ENCODE assay signal across 8 cellular contexts in the genomic region with DNA sequence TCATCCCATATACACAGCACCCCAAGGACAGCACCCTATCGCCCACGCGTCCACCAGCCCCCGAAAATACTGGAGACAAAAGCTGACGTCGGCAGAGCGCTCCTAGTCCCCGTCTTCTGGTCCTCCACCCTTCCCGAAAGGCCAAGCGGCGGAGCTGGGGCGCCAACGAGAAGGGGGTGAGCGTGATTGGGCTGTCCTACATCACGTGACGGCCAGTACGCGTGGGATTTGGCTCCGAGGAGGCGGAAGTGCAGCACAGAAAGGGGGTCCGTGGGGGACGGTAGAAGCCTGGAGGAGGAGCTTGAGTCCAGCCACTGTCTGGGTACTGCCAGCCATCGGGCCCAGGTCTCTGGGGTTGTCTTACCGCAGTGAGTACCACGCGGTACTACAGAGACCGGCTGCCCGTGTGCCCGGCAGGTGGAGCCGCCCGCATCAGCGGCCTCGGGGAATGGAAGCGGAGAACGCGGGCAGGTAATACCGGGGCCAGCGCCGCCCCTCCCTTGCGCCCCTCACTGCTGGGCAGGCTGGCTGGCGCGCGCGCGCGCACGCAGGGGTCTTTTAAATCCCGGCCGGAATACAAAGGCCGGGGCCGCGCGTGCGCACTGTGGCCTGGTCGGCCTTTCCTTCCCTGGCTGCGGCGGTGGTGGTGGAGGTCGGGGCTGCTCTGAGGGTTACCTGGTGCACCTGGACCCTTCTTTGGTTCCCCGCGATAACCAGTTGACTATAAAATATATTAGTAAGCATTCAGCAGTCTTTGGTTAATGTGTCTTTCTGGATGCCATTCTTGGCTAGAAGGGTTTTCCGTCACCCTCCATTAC. TPM values are rescaled to one million over a fixed set of nuclear protein-coding genes. Genes with fewer than 3 reads are reported as not detected.
DNase-seq lines count a peak whose midpoint lies in the region; ATAC-seq and TF ChIP-seq lines count a peak whose summit lies in the region.

A gene (plus strand): TSS at position 283 of the 818 bp plus-strand sequence. CDS start 166 bp downstream, at position 449.

- no peaks in the 10 kb centered on the region for H3K9me3 Mint-ChIP-seq in nephron progenitor cell
- H3K9me3 Mint-ChIP-seq in stimulated activated naive CD8-positive, alpha-beta T cell treated with anti-CD3 and anti-CD28 coated beads, Interleukin-15, amount 100 ng/mL, for 72 hours: no peaks in the 10 kb centered on the region

- peak within 1 kb of the TSS; percentile 99 for H3K27ac Mint-ChIP-seq in nephron progenitor cell
- peak within 1 kb of the TSS; percentile 95 to 99 for H3K27ac Mint-ChIP-seq in stimulated activated naive CD8-positive, alpha-beta T cell treated with anti-CD3 and anti-CD28 coated beads, Interleukin-15, amount 100 ng/mL, for 72 hours

- ATAC-seq in stimulated activated naive CD8-positive, alpha-beta T cell treated with anti-CD3 and anti-CD28 coated beads, Interleukin-15, amount 100 ng/mL, for 72 hours: peak; percentile 98

- TF ChIP-seq CTCF in fibroblast of the aortic adventitia (IDR thresholded peaks at IDR 0.05; ENCODE audit: insufficient read depth, low read length): no peak
- no peak for TF ChIP-seq CTCF in nephron progenitor cell (IDR thresholded peaks at IDR 0.05)

- no peaks in the 10 kb centered on the region; the same call in 1 of the 2 replicates for H3K36me3 ChIP-seq in H7 (replicated peaks; ENCODE audit: control insufficient read depth, insufficient read depth, low read length)

- H3K4me3 ChIP-seq in H7 (ENCODE audit: insufficient read depth, low read depth, low read length): peak within 1 kb of the TSS; percentile 81
- H3K4me3 ChIP-seq in fibroblast of the aortic adventitia (ENCODE audit: low read depth, low read length): peak within 1 kb of the TSS; percentile 85

- H3K27me3 Mint-ChIP-seq in nephron progenitor cell (ENCODE audit: low read depth, poor library complexity): no peaks in the 10 kb centered on the region
- H3K27me3 Mint-ChIP-seq in stimulated activated naive CD8-positive, alpha-beta T cell treated with anti-CD3 and anti-CD28 coated beads, Interleukin-15, amount 100 ng/mL, for 72 hours: no peaks in the 10 kb centered on the region

- H3K4me3 Mint-ChIP-seq in nephron progenitor cell: peak within 1 kb of the TSS; percentile 95
- peak within 1 kb of the TSS; percentile 95 to 99 for H3K4me3 Mint-ChIP-seq in stimulated activated naive CD8-positive, alpha-beta T cell treated with anti-CD3 and anti-CD28 coated beads, Interleukin-15, amount 100 ng/mL, for 72 hours

- H3K27me3 ChIP-seq in H7 (ENCODE audit: control insufficient read depth, insufficient read depth, low read length): no peaks in the 10 kb centered on the region

- peaks cover 60% of the 10 kb centered on the region for H3K4me1 Mint-ChIP-seq in nephron progenitor cell
- peaks cover 63% of the 10 kb centered on the region for H3K4me1 Mint-ChIP-seq in stimulated activated naive CD8-positive, alpha-beta T cell treated with anti-CD3 and anti-CD28 coated beads, Interleukin-15, amount 100 ng/mL, for 72 hours

- peaks cover 26% of the 10 kb centered on the region for H3K36me3 Mint-ChIP-seq in nephron progenitor cell (ENCODE audit: low read depth)

- DNase-seq in ELR (ENCODE audit: low read depth): peak; percentile 99
- peak; percentile 91 for DNase-seq in H7
- peak; percentile 98 for DNase-seq in M059J (ENCODE audit: low read depth)
- peak; percentile 98 for DNase-seq in SHP77 (lab: John Stamatoyannopoulos, UW)
- DNase-seq in activated effector memory CD4-positive, alpha-beta T cell treated with anti-CD3 and anti-CD28 coated beads, Interleukin-2, amount 50 U/mL, for 16 hours: peak; percentile 99
- DNase-seq in fibroblast of the aortic adventitia (ENCODE audit: low read depth): peak; percentile 99
- peak; percentile 92 for DNase-seq in nephron progenitor cell
- peak; percentile 94 to 99 for DNase-seq in stimulated activated naive CD8-positive, alpha-beta T cell treated with anti-CD3 and anti-CD28 coated beads, Interleukin-15, amount 100 ng/mL, for 72 hours

RNA-seq across cellular contexts. Expression of the gene that starts here (rescaled TPM):
- 41.2 and 41.4 TPM in 2 replicates for total RNA-seq in H7 (2014; rRNA removed; shearing (Covaris generic))
- total RNA-seq in M059J (2014; rRNA removed; shearing (Covaris generic)): 20.7 and 32.9 TPM in 2 replicates
- total RNA-seq in fibroblast of the aortic adventitia (ENCODE audit: low replicate concordance): 16.5 and 20.3 TPM in 2 replicates

Comparison
In these comparisons a context has a peak if more than half of its experiments do, and no peak if none do; other contexts are left out.
1. Peak in every context shown above with its lines: DNase-seq, ATAC-seq and H3K4me3 ChIP-seq.